Comparison of ENCODE assay signal across 12 cellular contexts in the genomic region with DNA sequence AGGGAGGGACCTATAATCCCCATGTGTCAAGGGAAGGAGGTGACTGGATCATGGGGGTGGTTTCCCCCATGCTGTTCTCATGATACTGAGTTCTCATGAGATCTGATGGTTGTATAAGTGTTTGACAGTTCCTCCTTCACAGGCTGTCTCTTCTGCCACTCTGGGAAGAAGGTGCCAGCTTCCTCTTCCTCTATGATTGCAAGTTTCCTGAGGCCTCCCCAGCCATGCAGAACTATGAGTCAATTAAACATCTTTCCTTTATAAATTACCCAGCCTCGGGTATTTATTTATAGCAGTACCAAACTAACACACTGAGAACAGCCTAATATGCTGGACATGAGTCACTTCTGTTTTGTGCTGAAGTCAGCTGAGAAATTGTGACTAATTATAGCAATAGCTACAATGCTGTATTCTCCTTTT.
DNase-seq lines count a peak whose midpoint lies in the region; ATAC-seq, FAIRE-seq and TF ChIP-seq lines count a peak whose summit lies in the region.
"Had no signal": no experiment of that assay in that cellular context is flagged by ENCODE, and none has a peak within 500 bp of the region (broad histone marks: within the 10 kb centered on the region; RNA-seq: fewer than 3 reads in every experiment).

No MANE protein-coding gene starts in this region.

- H2AFZ ChIP-seq in GM23248 (no peak overlapping the region), HepG2 (ENCODE audit: low read length) (no peak overlapping the region)

- no peak for TF ChIP-seq EP300 in HepG2 (IDR thresholded peaks at IDR 0.05; ENCODE audit: low read depth in 2 of 2, low read length in 2 of 2)
- TF ChIP-seq EP300 in HepG2 (CRISPR knock-in tag; IDR thresholded peaks at IDR 0.05; ENCODE audit: borderline replicate concordance), result no peak

- H3K4me3 ChIP-seq in GM23248 (no peak overlapping the region), RWPE2 (ENCODE audit: severe bottlenecking) (no peak overlapping the region), fibroblast of villous mesenchyme (ENCODE audit: low read depth, low read length) (no peak overlapping the region), HepG2 (replicated peaks in 1 of 3; ENCODE audit: insufficient read depth in 1 of 3, low read depth in 2 of 3, low read length in 3 of 3) (no peak overlapping the region)
- H3K4me3 ChIP-seq: tibial artery had no signal

- no peak overlapping the region for H3K27ac Mint-ChIP-seq in activated naive CD8-positive, alpha-beta T cell treated with anti-CD3 and anti-CD28 coated beads, Interleukin-2, amount 50 U/mL, for 24 hours
- H3K27ac Mint-ChIP-seq: natural killer cell had no signal

- no peaks in the 10 kb centered on the region for H3K9me3 Mint-ChIP-seq in activated naive CD8-positive, alpha-beta T cell treated with anti-CD3 and anti-CD28 coated beads, Interleukin-2, amount 50 U/mL, for 24 hours

- H3K4me2 ChIP-seq in GM23248 (ENCODE audit: unreplicated experiment), result no peak overlapping the region
- H3K4me2 ChIP-seq in HepG2 (ENCODE audit: low read depth, low read length), result no peak overlapping the region

- H3K9me3 ChIP-seq in GM23248 (ENCODE audit: low read depth) (no peaks in the 10 kb centered on the region), RWPE2 (ENCODE audit: severe bottlenecking) (no peaks in the 10 kb centered on the region), HepG2 (ENCODE audit: low read length) (peaks cover 45% of the 10 kb centered on the region)
- H3K9me3 ChIP-seq: tibial artery had no signal

- BruUV-seq in HepG2 (replicated peaks; lab: Mats Ljungman, UMichigan), result no TSS peak

- H3K27me3 ChIP-seq in GM23248 (replicated peaks; ENCODE audit: insufficient read depth), result peaks cover 15% of the 10 kb centered on the region; the same call in 1 of the 2 replicates
- H3K27me3 ChIP-seq in RWPE2 (ENCODE audit: insufficient read depth, poor library complexity, severe bottlenecking), result no peaks in the 10 kb centered on the region
- H3K27me3 ChIP-seq in HepG2 (ENCODE audit: control insufficient read depth in 1 of 2, insufficient read depth in 2 of 2, low read length in 2 of 2), result no peaks in the 10 kb centered on the region
- H3K27me3 ChIP-seq: tibial artery had no signal

- no peaks in the 10 kb centered on the region for H3K36me3 Mint-ChIP-seq in activated naive CD8-positive, alpha-beta T cell treated with anti-CD3 and anti-CD28 coated beads, Interleukin-2, amount 50 U/mL, for 24 hours (ENCODE audit: low read depth)
- H3K36me3 Mint-ChIP-seq: natural killer cell had no signal

- H3K79me2 ChIP-seq in GM23248 (ENCODE audit: insufficient read depth) (no peaks in the 10 kb centered on the region), HepG2 (ENCODE audit: insufficient read depth, low read length) (no peaks in the 10 kb centered on the region)

- peaks cover 2% of the 10 kb centered on the region for H3K27me3 Mint-ChIP-seq in activated naive CD8-positive, alpha-beta T cell treated with anti-CD3 and anti-CD28 coated beads, Interleukin-2, amount 50 U/mL, for 24 hours

- no peaks in the 10 kb centered on the region for H3K4me1 Mint-ChIP-seq in activated naive CD8-positive, alpha-beta T cell treated with anti-CD3 and anti-CD28 coated beads, Interleukin-2, amount 50 U/mL, for 24 hours
- H3K4me1 Mint-ChIP-seq: natural killer cell had no signal

- POLR2A ChIA-PET in HepG2 (lab: Yijun Ruan, JAX), result no interaction called here

- intact Hi-C loops in HepG2 (cut with micrococcal nuclease; ENCODE audit: unreplicated experiment), result no loop called here

- H3K9me2 ChIP-seq in GM23248 (ENCODE audit: insufficient read depth), result no peaks in the 10 kb centered on the region

- TF ChIP-seq POLR2A in HepG2 (IDR thresholded peaks at IDR 0.05; ENCODE audit: insufficient read depth in 1 of 2, low read depth in 2 of 2, low read length in 2 of 2), result no peak

- in situ Hi-C loops in GM23248 (cut with MboI), result no loop called here
- in situ Hi-C loops in HepG2 (cut with HindIII; ENCODE audit: extremely low pct_ligation_motif_present, low pct_unique_long_range_greater_than_20kb), result no loop called here

- ATAC-seq in RWPE2 (ENCODE audit: low read depth) (peak; percentile 89), HepG2 (no peak)
- ATAC-seq in activated naive CD8-positive, alpha-beta T cell treated with anti-CD3 and anti-CD28 coated beads, Interleukin-2, amount 50 U/mL, for 24 hours, result no peak

- 0 to 8% methylated on average over 1 of the region's 1 CpG for WGBS in GM23248 (ENCODE audit: low coverage in 1 of 2, low lambda C conversion rate in 2 of 2, missing lambda C conversion rate in 2 of 2), 2 experiments
- 0% methylated on average over 1 of the region's 1 CpG for WGBS in HepG2 (ENCODE audit: low lambda C conversion rate)

- CTCF ChIA-PET in HepG2 (lab: Yijun Ruan, JAX; ENCODE audit: low intra/inter-chr PET ratio, low total read pairs), result no interaction called here

- no peak for TF ChIP-seq RAD21 in HepG2 (CRISPR knock-in tag; IDR thresholded peaks at IDR 0.05)

- H3F3A ChIP-seq in GM23248 (ENCODE audit: insufficient read depth), result no peaks in the 10 kb centered on the region

- no peaks in the 10 kb centered on the region for H4K20me1 ChIP-seq in GM23248 (ENCODE audit: insufficient read depth)
- no peaks in the 10 kb centered on the region for H4K20me1 ChIP-seq in HepG2 (ENCODE audit: insufficient read depth, low read length)

- H3K27ac ChIP-seq in GM23248, result no peak overlapping the region
- H3K27ac ChIP-seq in RWPE2 (ENCODE audit: poor library complexity, severe bottlenecking), result no peak overlapping the region
- H3K27ac ChIP-seq in HepG2 (ENCODE audit: extremely low read length, insufficient read depth, low read length), result no peak overlapping the region
- H3K27ac ChIP-seq: tibial artery had no signal

- H3K36me3 ChIP-seq in GM23248 (ENCODE audit: low read depth), result no peaks in the 10 kb centered on the region
- no peaks in the 10 kb centered on the region for H3K36me3 ChIP-seq in RWPE2 (ENCODE audit: low read depth)
- H3K36me3 ChIP-seq in HepG2 (replicated peaks in 1 of 2; ENCODE audit: control insufficient read depth in 1 of 2, insufficient read depth in 2 of 2, low read length in 2 of 2), result no peaks in the 10 kb centered on the region
- H3K36me3 ChIP-seq: tibial artery had no signal

- no peak for TF ChIP-seq CTCF in RWPE2 (IDR thresholded peaks at IDR 0.05; ENCODE audit: poor library complexity, severe bottlenecking)
- no peak for TF ChIP-seq CTCF in fibroblast of villous mesenchyme (IDR thresholded peaks at IDR 0.05; ENCODE audit: insufficient read depth, low read depth, low read length)
- TF ChIP-seq CTCF in HepG2 (CRISPR knock-in tag; IDR thresholded peaks at IDR 0.05), result no peak

- no peak overlapping the region for H3K9ac ChIP-seq in GM23248
- H3K9ac ChIP-seq in HepG2 (ENCODE audit: insufficient read depth, low read depth, low read length), result no peak overlapping the region

- no peak for FAIRE-seq in HepG2 (lab: Jason Lieb, UNC)

- H3K4me3 Mint-ChIP-seq in activated naive CD8-positive, alpha-beta T cell treated with anti-CD3 and anti-CD28 coated beads, Interleukin-2, amount 50 U/mL, for 24 hours, result no peak overlapping the region
- H3K4me3 Mint-ChIP-seq: natural killer cell had no signal

- H3K4me1 ChIP-seq in GM23248 (ENCODE audit: insufficient read depth), result no peaks in the 10 kb centered on the region
- H3K4me1 ChIP-seq in RWPE2 (ENCODE audit: insufficient read depth, poor library complexity, severe bottlenecking), result no peaks in the 10 kb centered on the region
- no peaks in the 10 kb centered on the region for H3K4me1 ChIP-seq in HepG2 (ENCODE audit: insufficient read depth, low read length)

- DNase-seq in GM23248 (peak; percentile 65), RWPE2 (ENCODE audit: low spot score) (no peak), fibroblast of villous mesenchyme (ENCODE audit: low read depth) (peak; percentile 41), smooth muscle cell of the brain vasculature (ENCODE audit: low read depth, low spot score) (peak; percentile 15), HepG2 (ENCODE audit: low spot score) (no peak), DMS79 treated with DMSO at 0.1 percent for 48 hours (lab: John Stamatoyannopoulos, UW) (no peak), NCI-H1092 (lab: John Stamatoyannopoulos, UW) (no peak)
- no peak for DNase-seq in activated naive CD8-positive, alpha-beta T cell treated with anti-CD3 and anti-CD28 coated beads, Interleukin-2, amount 50 U/mL, for 24 hours
- DNase-seq: natural killer cell; stimulated activated CD4-positive, alpha-beta T cell treated with anti-CD3 and anti-CD28 coated beads, Interleukin-4, amount 100 ng/mL, for 24 hours; SW 1271; tibial artery had no signal

TF ChIP-seq in HepG2, 621 proteins besides CTCF, POLR2A, EP300 and RAD21 (continues in another document):
- TF ChIP-seq ZNF251 (CRISPR knock-in tag; IDR thresholded peaks at IDR 0.05) (no peak), FOXA3 (CRISPR knock-in tag; IDR thresholded peaks at IDR 0.05) (no peak), NFYB (CRISPR knock-in tag; IDR thresholded peaks at IDR 0.05) (no peak), ZNF24 (IDR thresholded peaks at IDR 0.05) (no peak), HNF4G (IDR thresholded peaks at IDR 0.05; ENCODE audit: borderline replicate concordance, low read depth, low read length) (no peak), HNF4G (CRISPR knock-in tag; IDR thresholded peaks at IDR 0.05; ENCODE audit: borderline replicate concordance, low read depth) (no peak), SRF (IDR thresholded peaks at IDR 0.05; ENCODE audit: low read depth, low read length) (no peak), ZNF83 (CRISPR knock-in tag; IDR thresholded peaks at IDR 0.05; ENCODE audit: borderline replicate concordance) (no peak)
- TF ChIP-seq, protein P1, sequence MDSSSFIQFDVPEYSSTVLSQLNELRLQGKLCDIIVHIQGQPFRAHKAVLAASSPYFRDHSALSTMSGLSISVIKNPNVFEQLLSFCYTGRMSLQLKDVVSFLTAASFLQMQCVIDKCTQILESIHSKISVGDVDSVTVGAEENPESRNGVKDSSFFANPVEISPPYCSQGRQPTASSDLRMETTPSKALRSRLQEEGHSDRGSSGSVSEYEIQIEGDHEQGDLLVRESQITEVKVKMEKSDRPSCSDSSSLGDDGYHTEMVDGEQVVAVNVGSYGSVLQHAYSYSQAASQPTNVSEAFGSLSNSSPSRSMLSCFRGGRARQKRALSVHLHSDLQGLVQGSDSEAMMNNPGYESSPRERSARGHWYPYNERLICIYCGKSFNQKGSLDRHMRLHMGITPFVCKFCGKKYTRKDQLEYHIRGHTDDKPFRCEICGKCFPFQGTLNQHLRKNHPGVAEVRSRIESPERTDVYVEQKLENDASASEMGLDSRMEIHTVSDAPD (CRISPR knock-in tag; IDR thresholded peaks at IDR 0.05), result no peak

Comparison
In these comparisons a context has a peak if more than half of its experiments do, and no peak if none do; other contexts are left out.
1. DNase-seq: peak in GM23248 (single experiment), fibroblast of villous mesenchyme (single experiment) and smooth muscle cell of the brain vasculature (single experiment); none in RWPE2 (single experiment), HepG2 (single experiment), DMS79 treated with DMSO at 0.1 percent for 48 hours (single experiment), activated naive CD8-positive, alpha-beta T cell treated with anti-CD3 and anti-CD28 coated beads, Interleukin-2, amount 50 U/mL, for 24 hours (single experiment) and NCI-H1092 (single experiment).